16 cellular contexts compared by ENCODE assay signal in the genomic region with DNA sequence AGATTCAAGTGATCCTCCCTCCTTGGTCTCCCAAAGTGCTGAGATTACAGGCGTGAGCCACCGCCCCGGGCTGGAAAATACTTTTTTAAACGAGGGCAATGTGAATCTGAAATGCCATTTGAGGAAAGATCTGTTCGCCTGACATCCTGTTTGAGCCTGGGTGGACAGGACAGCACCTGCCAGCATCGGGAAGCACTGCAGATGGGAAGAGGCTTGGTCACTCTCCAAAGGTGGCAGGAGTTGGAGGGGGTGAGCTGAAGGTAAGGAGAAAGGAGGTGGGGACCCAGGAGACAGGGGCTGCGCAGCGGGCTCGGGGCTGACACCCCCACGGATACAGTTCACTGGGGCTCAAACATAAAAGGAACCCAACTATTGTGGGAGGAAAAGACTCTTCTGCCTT. TPM values are rescaled to one million over a fixed set of nuclear protein-coding genes. Genes with fewer than 3 reads are reported as not detected.
DNase-seq lines count a peak whose midpoint lies in the region; TF ChIP-seq lines count a peak whose summit lies in the region.
"Had no signal": no experiment of that assay in that cellular context is flagged by ENCODE, and none has a peak within 500 bp of the region (broad histone marks: within the 10 kb centered on the region; RNA-seq: fewer than 3 reads in every experiment).

No MANE protein-coding gene starts in this region.

- peaks cover 5% of the 10 kb centered on the region for H3K4me1 ChIP-seq in neural progenitor cell

- H3K4me1 Mint-ChIP-seq in neural progenitor cell (no peaks in the 10 kb centered on the region), progenitor cell of endocrine pancreas (ENCODE audit: low read depth) (peaks cover 5% of the 10 kb centered on the region)

- no peak overlapping the region for H3K9ac ChIP-seq in neural progenitor cell
- H3K9ac ChIP-seq: BLaER1, GM23248 had no signal

- DNase-seq in D341Med (ENCODE audit: low spot score) (peak; percentile 24), G401 (ENCODE audit: low spot score) (peak; percentile 80), cerebellar cortex (ENCODE audit: low spot score) (peak; percentile 76), neural progenitor cell (ENCODE audit: low spot score) (no peak), NCI-H2081 treated with DMSO at 0.1 percent for 48 hours (lab: John Stamatoyannopoulos, UW) (no peak), progenitor cell of endocrine pancreas (ENCODE audit: low spot score, unreplicated experiment) (no peak), AML-193 (lab: John Stamatoyannopoulos, UW) (no peak)
- DNase-seq: ACHN; CD4-positive, alpha-beta memory T cell; GDM1; GM23248; HFFc6; IMR-90 had no signal

- no peak overlapping the region for H3K4me3 ChIP-seq in neural progenitor cell
- H3K4me3 ChIP-seq: BLaER1, GM23248, K562 had no signal

- H3K27me3 Mint-ChIP-seq in neural progenitor cell (ENCODE audit: insufficient read depth, low read depth) (peaks cover 3% of the 10 kb centered on the region), progenitor cell of endocrine pancreas (no peaks in the 10 kb centered on the region)
- H3K27me3 Mint-ChIP-seq: CD4-positive, alpha-beta memory T cell had no signal

- H3K27ac Mint-ChIP-seq in neural progenitor cell (peak overlapping the region; percentile 62), progenitor cell of endocrine pancreas (no peak overlapping the region)
- H3K27ac Mint-ChIP-seq: HFFc6 had no signal

- H3K36me3 Mint-ChIP-seq in neural progenitor cell (peaks cover 2% of the 10 kb centered on the region), progenitor cell of endocrine pancreas (ENCODE audit: insufficient read depth) (no peaks in the 10 kb centered on the region)
- H3K36me3 Mint-ChIP-seq: CD4-positive, alpha-beta memory T cell had no signal

- no peak overlapping the region for H3K4me3 Mint-ChIP-seq in neural progenitor cell
- H3K4me3 Mint-ChIP-seq in progenitor cell of endocrine pancreas (ENCODE audit: low read depth) = no peak overlapping the region
- H3K4me3 Mint-ChIP-seq: CD14-positive monocyte; CD4-positive, alpha-beta memory T cell; HFFc6 had no signal

- H4K20me1 ChIP-seq in neural progenitor cell (ENCODE audit: low read depth) = no peaks in the 10 kb centered on the region

- H3K4me2 ChIP-seq in neural progenitor cell = no peak overlapping the region
- H3K4me2 ChIP-seq: BLaER1 had no signal

- no peaks in the 10 kb centered on the region for H3F3A ChIP-seq in neural progenitor cell (ENCODE audit: low read depth)

- H3K27ac ChIP-seq in neural progenitor cell = no peak overlapping the region
- H3K27ac ChIP-seq: BLaER1, GM23248 had no signal

- TF ChIP-seq CTCF in neural progenitor cell (IDR thresholded peaks at IDR 0.05) (no peak), progenitor cell of endocrine pancreas (IDR thresholded peaks at IDR 0.05; ENCODE audit: unreplicated experiment) (no peak)

- H3K27me3 ChIP-seq in neural progenitor cell = no peaks in the 10 kb centered on the region
- H3K27me3 ChIP-seq: BLaER1 had no signal

- in situ Hi-C loops in G401 (cut with HindIII; ENCODE audit: low sequenced_read_pairs) = no loop called here

- H2AFZ ChIP-seq in neural progenitor cell (replicated peaks) = no peak overlapping the region
- H2AFZ ChIP-seq: GM23248 had no signal

- H3K9me3 Mint-ChIP-seq in neural progenitor cell = no peaks in the 10 kb centered on the region
- no peaks in the 10 kb centered on the region for H3K9me3 Mint-ChIP-seq in progenitor cell of endocrine pancreas (ENCODE audit: low read depth)
- H3K9me3 Mint-ChIP-seq: CD14-positive monocyte; CD4-positive, alpha-beta memory T cell; HFFc6 had no signal

- H3K79me2 ChIP-seq in neural progenitor cell (ENCODE audit: low read depth) = peaks cover 11% of the 10 kb centered on the region

- H3K9me3 ChIP-seq in neural progenitor cell (ENCODE audit: low read depth) = no peaks in the 10 kb centered on the region
- H3K9me3 ChIP-seq: BLaER1 had no signal

- H3K36me3 ChIP-seq in neural progenitor cell = no peaks in the 10 kb centered on the region

RNA-seq across cellular contexts. Expression of gene BIRC5, which starts 3.9 kb away (rescaled TPM):
- 170 and 172 TPM in 2 replicates for total RNA-seq in G401 (2014; rRNA removed; shearing (Covaris generic))
- 144 and 169 TPM in 2 replicates for total RNA-seq in neural progenitor cell (ENCODE audit: low replicate concordance)
- 28.9 and 30.0 TPM in 2 replicates for total RNA-seq in progenitor cell of endocrine pancreas

RNA-seq across cellular contexts. Expression of gene TMEM235, which starts 21.3 kb away (rescaled TPM):
- total RNA-seq in G401 (2014; rRNA removed; shearing (Covaris generic)) = not detected in 2 replicates
- total RNA-seq in neural progenitor cell (ENCODE audit: low replicate concordance) = 0.09 TPM in 1 of 2 replicates, not detected in the other
- total RNA-seq in progenitor cell of endocrine pancreas = not detected in 2 replicates
- total RNA-seq: CD4-positive, alpha-beta memory T cell; GM23248; HFFc6; IMR-90; K562 had no signal

RNA-seq across cellular contexts. Expression of gene AFMID, which starts 22.9 kb away (rescaled TPM):
- 43.1 and 60.6 TPM in 2 replicates for total RNA-seq in G401 (2014; rRNA removed; shearing (Covaris generic))
- total RNA-seq in neural progenitor cell (ENCODE audit: low replicate concordance) = 76.8 and 78.4 TPM in 2 replicates
- total RNA-seq in progenitor cell of endocrine pancreas = 26.5 and 27.9 TPM in 2 replicates

RNA-seq across cellular contexts. Expression of gene TK1, which starts 23.3 kb away (rescaled TPM):
- 76.8 and 84.5 TPM in 2 replicates for total RNA-seq in G401 (2014; rRNA removed; shearing (Covaris generic))
- total RNA-seq in neural progenitor cell (ENCODE audit: low replicate concordance) (27.3 and 61.7 TPM in 2 replicates), progenitor cell of endocrine pancreas (27.9 and 29.1 TPM in 2 replicates)

RNA-seq across cellular contexts. Expression of gene SYNGR2, which starts 41.7 kb away (rescaled TPM):
- total RNA-seq in G401 (2014; rRNA removed; shearing (Covaris generic)) = 67.0 and 71.8 TPM in 2 replicates
- total RNA-seq in neural progenitor cell (ENCODE audit: low replicate concordance) (6.2 and 19.8 TPM in 2 replicates), progenitor cell of endocrine pancreas (50.5 and 51.5 TPM in 2 replicates)

Comparison
In these comparisons a context has a peak if more than half of its experiments do, and no peak if none do; other contexts are left out.
1. DNase-seq: peak in D341Med (single experiment), G401 (single experiment) and cerebellar cortex (single experiment); none in neural progenitor cell (single experiment), NCI-H2081 treated with DMSO at 0.1 percent for 48 hours (single experiment), progenitor cell of endocrine pancreas (single experiment) and AML-193 (0 of 2).